8 cellular contexts compared by ENCODE assay signal in genomic region chr2:9178110-9178904, GRCh38. TPM values are rescaled to one million over a fixed set of nuclear protein-coding genes. Genes with fewer than 3 reads are reported as not detected.
DNase-seq lines count a peak whose midpoint lies in the region; TF ChIP-seq lines count a peak whose summit lies in the region.

No MANE protein-coding gene starts in this region.

- H3K27me3 ChIP-seq in thymus (ENCODE audit: control insufficient read depth, insufficient read depth) (no peaks in the 10 kb centered on the region), WERI-Rb-1 (ENCODE audit: insufficient read depth, low read depth, severe bottlenecking) (no peaks in the 10 kb centered on the region)

- no peak for TF ChIP-seq CTCF in HEK293 (tag by site-specific recombination; IDR thresholded peaks at IDR 0.05)
- TF ChIP-seq CTCF in WERI-Rb-1 (IDR thresholded peaks at IDR 0.05; ENCODE audit: low read depth, low read length): no peak

- H3K27ac ChIP-seq in HEK293 (ENCODE audit: extremely low read depth, low read depth, low read length) (no peak overlapping the region), thymus (ENCODE audit: low read depth) (peak overlapping the region; percentile 64), WERI-Rb-1 (no peak overlapping the region)

- H3K9me3 ChIP-seq in HEK293 (ENCODE audit: control insufficient read depth, insufficient read depth, low read depth, low read length): no peaks in the 10 kb centered on the region
- no peaks in the 10 kb centered on the region for H3K9me3 ChIP-seq in thymus (ENCODE audit: control insufficient read depth)
- H3K9me3 ChIP-seq in WERI-Rb-1 (ENCODE audit: severe bottlenecking): no peaks in the 10 kb centered on the region

- H3K36me3 ChIP-seq in HEK293 (ENCODE audit: control insufficient read depth in 2 of 2, insufficient read depth in 1 of 2, low read length in 2 of 2) (no peaks in the 10 kb centered on the region), thymus (ENCODE audit: control insufficient read depth, insufficient read depth) (no peaks in the 10 kb centered on the region), WERI-Rb-1 (no peaks in the 10 kb centered on the region)

- POLR2A ChIA-PET in HEK293 (lab: Yijun Ruan, JAX): interaction anchor here (1.5 kb wide), 1 partner anchor 29 kb away, joined by 4 read pairs; the partner anchor contains the start of gene ASAP2

- peak; percentile 45 for DNase-seq in RPMI8226
- DNase-seq in islet precursor cell: peak; percentile 90
- no peak for DNase-seq in WERI-Rb-1
- no peak for DNase-seq in 8988T
- no peak for DNase-seq in NCI-H2171 (lab: John Stamatoyannopoulos, UW)
- no peak for DNase-seq in D341Med (ENCODE audit: low spot score)

- CTCF ChIA-PET in HEK293 (lab: Yijun Ruan, JAX): interaction anchor here (0.6 kb wide), 2 partner anchors 30 to 38 kb away, joined by 3 read pairs; no protein-coding TSS in a partner anchor

- WGBS in thymus: 77% methylated on average over 2 of the region's 2 CpGs

- H3K4me3 ChIP-seq in HEK293 (ENCODE audit: low read depth, low read length) (no peak overlapping the region), thymus (ENCODE audit: low read length) (no peak overlapping the region), WERI-Rb-1 (ENCODE audit: low read depth, low read length) (no peak overlapping the region)

- H3K4me1 ChIP-seq in HEK293 (ENCODE audit: control insufficient read depth, insufficient read depth, low read length) (peaks cover 6% of the 10 kb centered on the region; the same call in 1 of the 2 replicates), thymus (ENCODE audit: control insufficient read depth, insufficient read depth, low read length) (no peaks in the 10 kb centered on the region)

TF ChIP-seq in HEK293, 187 proteins besides CTCF, POLR2A, EP300 and RAD21:
- TF ChIP-seq ZFHX2 (tag by site-specific recombination; conservative IDR thresholded peaks at IDR 0.05) (0 out of 2 replicates have a peak, but pooled peaks have one; percentile 25), ZBTB48 (tag by site-specific recombination; IDR thresholded peaks at IDR 0.05) (peak; percentile 27; the same call in 1 of the 2 replicates), ZNF514 (tag by site-specific recombination; IDR thresholded peaks at IDR 0.05) (no peak)

RNA-seq across cellular contexts. Expression of gene ASAP2, which starts 28.3 kb away (rescaled TPM):
- polyA plus RNA-seq in thymus: 6.7 TPM

Comparison
In these comparisons a context has a peak if more than half of its experiments do, and no peak if none do; other contexts are left out.
1. DNase-seq: peak in RPMI8226 (single experiment) and islet precursor cell (single experiment); none in WERI-Rb-1 (single experiment), 8988T (single experiment), NCI-H2171 (single experiment) and D341Med (single experiment).